ENCODE assay signal across 21 cellular contexts in genomic region chr17:27670791-27671590, GRCh38.
"Had no signal": no experiment of that assay in that cellular context is flagged by ENCODE, and none has a peak within 500 bp of the region (broad histone marks: within the 10 kb centered on the region; RNA-seq: fewer than 3 reads in every experiment).

No MANE protein-coding gene starts in this region.

- H3K4me1 Mint-ChIP-seq: activated CD4-positive, alpha-beta T cell treated with anti-CD3 and anti-CD28 coated beads, Interleukin-2, amount 10 ng/mL, durations not matched to agents 7 days and 5 days; activated naive CD4-positive, alpha-beta T cell treated with anti-CD3 and anti-CD28 coated beads, Interleukin-2, amount 50 U/mL, for 24 hours; nephron progenitor cell; stimulated activated naive CD8-positive, alpha-beta T cell treated with anti-CD3 and anti-CD28 coated beads, Interleukin-15, amount 100 ng/mL, for 72 hours had no signal

- H3K36me3 Mint-ChIP-seq: activated naive CD4-positive, alpha-beta T cell treated with anti-CD3 and anti-CD28 coated beads, Interleukin-2, amount 50 U/mL, for 24 hours had no signal

- H3K27ac Mint-ChIP-seq: activated CD4-positive, alpha-beta T cell treated with anti-CD3 and anti-CD28 coated beads, Interleukin-2, amount 10 ng/mL, durations not matched to agents 7 days and 5 days; activated naive CD4-positive, alpha-beta T cell treated with anti-CD3 and anti-CD28 coated beads, Interleukin-2, amount 50 U/mL, for 24 hours; activated T-cell treated with anti-CD3 and anti-CD28 coated beads, Interleukin-2, amount 50 U/mL, for 72 hours; nephron progenitor cell; progenitor cell of endocrine pancreas; stimulated activated naive CD8-positive, alpha-beta T cell treated with anti-CD3 and anti-CD28 coated beads, Interleukin-15, amount 100 ng/mL, for 72 hours; T-helper 2 cell treated with Interferon-gamma antibody and Interleukin-4, amounts not matched to agents 5 μg/mL and 100 μg/mL, for 36 hours had no signal

- H3K4me3 ChIP-seq: ascending aorta, esophagus muscularis mucosa, gastroesophageal sphincter, heart left ventricle, lung, suprapubic skin, transverse colon, vagina had no signal

- H3K4me1 ChIP-seq: ascending aorta, esophagus muscularis mucosa, gastroesophageal sphincter, heart left ventricle, suprapubic skin, transverse colon, vagina had no signal

- H3K9me3 Mint-ChIP-seq: activated CD4-positive, alpha-beta T cell treated with anti-CD3 and anti-CD28 coated beads, Interleukin-2, amount 10 ng/mL, durations not matched to agents 7 days and 5 days; activated naive CD4-positive, alpha-beta T cell treated with anti-CD3 and anti-CD28 coated beads, Interleukin-2, amount 50 U/mL, for 24 hours; activated T-cell treated with anti-CD3 and anti-CD28 coated beads, Interleukin-2, amount 50 U/mL, for 72 hours; nephron progenitor cell; stimulated activated naive CD8-positive, alpha-beta T cell treated with anti-CD3 and anti-CD28 coated beads, Interleukin-15, amount 100 ng/mL, for 72 hours; T-helper 2 cell treated with Interferon-gamma antibody and Interleukin-4, amounts not matched to agents 5 μg/mL and 100 μg/mL, for 36 hours had no signal

- H3K27ac ChIP-seq: ascending aorta, esophagus muscularis mucosa, gastroesophageal sphincter, heart left ventricle, suprapubic skin, transverse colon, vagina had no signal

- DNase-seq: activated CD4-positive, alpha-beta T cell treated with anti-CD3 and anti-CD28 coated beads, Interleukin-2, amount 10 ng/mL, durations not matched to agents 7 days and 5 days; activated effector memory CD4-positive, alpha-beta T cell treated with anti-CD3 and anti-CD28 coated beads, Interleukin-2, amount 50 U/mL, for 16 hours; activated T-cell treated with anti-CD3 and anti-CD28 coated beads, Interleukin-2, amount 50 U/mL, for 72 hours; effector CD8-positive, alpha-beta T cell; heart left ventricle; left cardiac atrium; nephron progenitor cell; stimulated activated CD4-positive, alpha-beta T cell treated with anti-CD3 and anti-CD28 coated beads, Interleukin-2, amount 100 ng/mL, for 24 hours; stimulated activated naive CD8-positive, alpha-beta T cell treated with anti-CD3 and anti-CD28 coated beads, Interleukin-15, amount 100 ng/mL, for 72 hours; transverse colon had no signal

- H3K27me3 ChIP-seq: ascending aorta, gastroesophageal sphincter, heart left ventricle, suprapubic skin, transverse colon, vagina had no signal

- ATAC-seq: activated CD4-positive, CD25-positive, alpha-beta regulatory T cell treated with anti-CD3 and anti-CD28 coated beads, Interleukin-2, amount 50 U/mL, for 24 hours; activated T-cell treated with anti-CD3 and anti-CD28 coated beads, Interleukin-2, amount 50 U/mL, for 72 hours; gastroesophageal sphincter; heart left ventricle; left cardiac atrium; stimulated activated naive CD8-positive, alpha-beta T cell treated with anti-CD3 and anti-CD28 coated beads, Interleukin-15, amount 100 ng/mL, for 72 hours had no signal

- H3K4me3 Mint-ChIP-seq: activated CD4-positive, alpha-beta T cell treated with anti-CD3 and anti-CD28 coated beads, Interleukin-2, amount 10 ng/mL, durations not matched to agents 7 days and 5 days; activated naive CD4-positive, alpha-beta T cell treated with anti-CD3 and anti-CD28 coated beads, Interleukin-2, amount 50 U/mL, for 24 hours; activated T-cell treated with anti-CD3 and anti-CD28 coated beads, Interleukin-2, amount 50 U/mL, for 72 hours; nephron progenitor cell; stimulated activated naive CD8-positive, alpha-beta T cell treated with anti-CD3 and anti-CD28 coated beads, Interleukin-15, amount 100 ng/mL, for 72 hours; T-helper 2 cell treated with Interferon-gamma antibody and Interleukin-4, amounts not matched to agents 5 μg/mL and 100 μg/mL, for 36 hours had no signal

- H3K27me3 Mint-ChIP-seq: activated CD4-positive, alpha-beta T cell treated with anti-CD3 and anti-CD28 coated beads, Interleukin-2, amount 10 ng/mL, durations not matched to agents 7 days and 5 days; activated naive CD4-positive, alpha-beta T cell treated with anti-CD3 and anti-CD28 coated beads, Interleukin-2, amount 50 U/mL, for 24 hours; progenitor cell of endocrine pancreas; stimulated activated naive CD8-positive, alpha-beta T cell treated with anti-CD3 and anti-CD28 coated beads, Interleukin-15, amount 100 ng/mL, for 72 hours had no signal

- H3K9me3 ChIP-seq: ascending aorta, esophagus muscularis mucosa, gastroesophageal sphincter, heart left ventricle, suprapubic skin, transverse colon, vagina had no signal

- FAIRE-seq: endothelial cell of umbilical vein had no signal
